ENCODE assay signal across 13 cellular contexts in genomic region chr4:122700178-122700725, GRCh38. TPM values are rescaled to one million over a fixed set of nuclear protein-coding genes. Genes with fewer than 3 reads are reported as not detected.
DNase-seq lines count a peak whose midpoint lies in the region; ATAC-seq and TF ChIP-seq lines count a peak whose summit lies in the region.
"Had no signal": no experiment of that assay in that cellular context is flagged by ENCODE, and none has a peak within 500 bp of the region (broad histone marks: within the 10 kb centered on the region; RNA-seq: fewer than 3 reads in every experiment).

No MANE protein-coding gene starts in this region.

- no peaks in the 10 kb centered on the region for H3K4me1 Mint-ChIP-seq in osteocyte (ENCODE audit: unreplicated experiment)

- peaks cover 26% of the 10 kb centered on the region for H3K4me1 ChIP-seq in RWPE2 (ENCODE audit: insufficient read depth, poor library complexity, severe bottlenecking)
- H3K4me1 ChIP-seq in prostate gland (replicated peaks) = peaks cover 4% of the 10 kb centered on the region
- peaks cover 15% of the 10 kb centered on the region for H3K4me1 ChIP-seq in Karpas-422 (ENCODE audit: low read length)
- H3K4me1 ChIP-seq: A549, SJSA1 had no signal

- H3K79me2 ChIP-seq in Karpas-422 (ENCODE audit: low read length) = no peaks in the 10 kb centered on the region

- H3K9me3 ChIP-seq in RWPE2 (ENCODE audit: severe bottlenecking) = no peaks in the 10 kb centered on the region
- no peaks in the 10 kb centered on the region for H3K9me3 ChIP-seq in prostate gland
- no peaks in the 10 kb centered on the region for H3K9me3 ChIP-seq in Karpas-422 (ENCODE audit: low read length)
- H3K9me3 ChIP-seq: A549, SJSA1 had no signal

- no peak overlapping the region for H2AFZ ChIP-seq in Karpas-422 (ENCODE audit: low read length)

- H3K36me3 ChIP-seq in RWPE2 (ENCODE audit: low read depth) = peaks cover 8% of the 10 kb centered on the region; the same call in 1 of the 2 replicates
- no peaks in the 10 kb centered on the region for H3K36me3 ChIP-seq in prostate gland
- H3K36me3 ChIP-seq in Karpas-422 (ENCODE audit: insufficient read depth, low read length) = no peaks in the 10 kb centered on the region
- H3K36me3 ChIP-seq: SJSA1 had no signal

- H4K20me1 ChIP-seq in Karpas-422 (ENCODE audit: insufficient read depth, low read depth, low read length) = no peaks in the 10 kb centered on the region

- H3K9me3 Mint-ChIP-seq in osteocyte (ENCODE audit: unreplicated experiment) = no peaks in the 10 kb centered on the region
- H3K9me3 Mint-ChIP-seq: type B pancreatic cell had no signal

- H3K9me2 ChIP-seq in Karpas-422 (replicated peaks; ENCODE audit: insufficient read depth, low read length) = no peaks in the 10 kb centered on the region

- H3K36me3 Mint-ChIP-seq in osteocyte (ENCODE audit: unreplicated experiment) = no peaks in the 10 kb centered on the region
- H3K36me3 Mint-ChIP-seq: type B pancreatic cell had no signal

- H3K4me3 ChIP-seq in RWPE2 (ENCODE audit: severe bottlenecking) (peak overlapping the region; percentile 26), prostate gland (peak overlapping the region; percentile 20 to 30), Karpas-422 (ENCODE audit: low read length) (no peak overlapping the region)
- H3K4me3 ChIP-seq: A549, SJSA1 had no signal

- no peak overlapping the region for H3K4me3 Mint-ChIP-seq in osteocyte (ENCODE audit: unreplicated experiment)
- H3K4me3 Mint-ChIP-seq: type B pancreatic cell had no signal

- peak; percentile 0 for DNase-seq in NCI-H146 (lab: John Stamatoyannopoulos, UW)
- no peak for DNase-seq in NCI-H146 treated with DMSO at 0.1 percent for 48 hours (lab: John Stamatoyannopoulos, UW; ENCODE audit: unreplicated experiment)
- peak; percentile 78 for DNase-seq in RWPE2 (ENCODE audit: low spot score)
- DNase-seq in glomerular visceral epithelial cell (ENCODE audit: extremely low spot score) = peak; percentile 69
- DNase-seq in prostate gland (ENCODE audit: low spot score) = peak; percentile 73
- DNase-seq in stimulated activated CD4-positive, alpha-beta T cell treated with anti-CD3 and anti-CD28 coated beads, Interleukin-4, amount 100 ng/mL, for 24 hours = no peak
- DNase-seq in Karpas-422 = no peak
- no peak for DNase-seq in osteocyte (ENCODE audit: extremely low spot score, unreplicated experiment)
- DNase-seq: activated naive CD4-positive, alpha-beta T cell treated with anti-CD3 and anti-CD28 coated beads, Interleukin-2, amount 50 U/mL, for 16 hours had no signal

- TF ChIP-seq POLR2A in prostate gland (IDR thresholded peaks at IDR 0.05) = no peak

- no peak overlapping the region for H3K4me2 ChIP-seq in Karpas-422 (ENCODE audit: low read depth, low read length, poor library complexity, severe bottlenecking)
- H3K4me2 ChIP-seq: A549, KMS-11 had no signal

- H3K9ac ChIP-seq in Karpas-422 (ENCODE audit: low read length) = no peak overlapping the region
- H3K9ac ChIP-seq: KMS-11 had no signal

- intact Hi-C loops in prostate gland (cut with DNase I) = no loop called here

- peak; percentile 96 for ATAC-seq in RWPE2 (ENCODE audit: low read depth)
- ATAC-seq: A549 had no signal

- H3K27me3 ChIP-seq in RWPE2 (ENCODE audit: insufficient read depth, poor library complexity, severe bottlenecking) (no peaks in the 10 kb centered on the region), prostate gland (replicated peaks; ENCODE audit: insufficient read depth) (no peaks in the 10 kb centered on the region), Karpas-422 (ENCODE audit: low read length) (no peaks in the 10 kb centered on the region)
- H3K27me3 ChIP-seq: SJSA1 had no signal

- peak; percentile 16 for TF ChIP-seq CTCF in RWPE2 (IDR thresholded peaks at IDR 0.05; ENCODE audit: poor library complexity, severe bottlenecking)
- TF ChIP-seq CTCF in prostate gland (IDR thresholded peaks at IDR 0.05) = no peak
- TF ChIP-seq CTCF in osteocyte (IDR thresholded peaks at IDR 0.05) = no peak

- no peak overlapping the region for H3K27ac Mint-ChIP-seq in osteocyte (ENCODE audit: unreplicated experiment)
- H3K27ac Mint-ChIP-seq: type B pancreatic cell had no signal

- 26% methylated on average over 8 of the region's 8 CpGs for WGBS in prostate gland

- peak overlapping the region; percentile 62 for H3K27ac ChIP-seq in RWPE2 (ENCODE audit: poor library complexity, severe bottlenecking)
- peak overlapping the region; percentile 33 to 59 for H3K27ac ChIP-seq in prostate gland
- no peak overlapping the region for H3K27ac ChIP-seq in Karpas-422 (ENCODE audit: low read length)
- H3K27ac ChIP-seq: A549, KMS-11, SJSA1 had no signal

- H3K27me3 Mint-ChIP-seq in osteocyte (ENCODE audit: unreplicated experiment) = no peaks in the 10 kb centered on the region
- H3K27me3 Mint-ChIP-seq: type B pancreatic cell had no signal

RNA-seq across cellular contexts. Expression of gene BBS12, which starts 32.3 kb away (rescaled TPM):
- total RNA-seq in prostate gland (1 to 10 TPM; 4.1 to 6.4 TPM), osteocyte (3.3 and 3.6 TPM in 2 replicates)
- 1.2 and 2.0 TPM in 2 replicates for total RNA-seq in Karpas-422 (2014; rRNA removed; shearing (Covaris generic); ENCODE audit: low replicate concordance)

Comparison
In these comparisons a context has a peak if more than half of its experiments do, and no peak if none do; other contexts are left out.
1. DNase-seq: peak in NCI-H146 (single experiment), RWPE2 (single experiment), glomerular visceral epithelial cell (single experiment) and prostate gland (single experiment); none in NCI-H146 treated with DMSO at 0.1 percent for 48 hours (single experiment), stimulated activated CD4-positive, alpha-beta T cell treated with anti-CD3 and anti-CD28 coated beads, Interleukin-4, amount 100 ng/mL, for 24 hours (single experiment), Karpas-422 (single experiment) and osteocyte (single experiment).